Comparison of ENCODE assay signal across 8 cellular contexts in genomic region chr1:15950763-15951295, GRCh38. TPM values are rescaled to one million over a fixed set of nuclear protein-coding genes. Genes with fewer than 3 reads are reported as not detected.
DNase-seq lines count a peak whose midpoint lies in the region; ATAC-seq and TF ChIP-seq lines count a peak whose summit lies in the region.

No MANE protein-coding gene starts in this region.

- H3K27ac ChIP-seq in coronary artery (peak overlapping the region; percentile 93 to 95), prostate gland (peak overlapping the region; percentile 71 to 76), upper lobe of right lung (peak overlapping the region; percentile 89)

- H3K27me3 Mint-ChIP-seq in activated CD4-positive, alpha-beta T cell treated with anti-CD3 and anti-CD28 coated beads for 36 hours = no peaks in the 10 kb centered on the region

- H3K9me3 ChIP-seq in prostate gland (no peaks in the 10 kb centered on the region), upper lobe of right lung (no peaks in the 10 kb centered on the region)

- TF ChIP-seq CTCF in coronary artery (IDR thresholded peaks at IDR 0.05) (no peak), prostate gland (IDR thresholded peaks at IDR 0.05) (no peak), upper lobe of right lung (IDR thresholded peaks at IDR 0.05) (no peak)

- H3K4me1 Mint-ChIP-seq in activated CD4-positive, alpha-beta T cell treated with anti-CD3 and anti-CD28 coated beads for 36 hours = peaks cover 84% of the 10 kb centered on the region

- no peaks in the 10 kb centered on the region for H3K9me3 Mint-ChIP-seq in activated CD4-positive, alpha-beta T cell treated with anti-CD3 and anti-CD28 coated beads for 36 hours (ENCODE audit: low read depth)

- H3K36me3 ChIP-seq in prostate gland (peaks cover 0 to 5% of the 10 kb centered on the region in 2 donors), upper lobe of right lung (peaks cover 15% of the 10 kb centered on the region)

- DNase-seq in EL (peak; percentile 69), coronary artery (ENCODE audit: low spot score) (no peak), prostate gland (ENCODE audit: low spot score) (no peak), upper lobe of right lung (no peak), middle frontal gyrus (ENCODE audit: extremely low spot score, low spot score) (no peak), GM19240 (ENCODE audit: insufficient read length, low spot score) (no peak)
- peak; percentile 93 for DNase-seq in activated CD4-positive, alpha-beta T cell treated with anti-CD3 and anti-CD28 coated beads for 36 hours

- CTCF ChIA-PET in activated CD4-positive, alpha-beta T cell treated with anti-CD3 and anti-CD28 coated beads for 36 hours (lab: Charles Lee) = interaction anchor here (0.5 to 2.4 kb wide), 6 partner anchors 11 to 372 kb away, joined by 3 to 8 read pairs (median 6); partner anchors contain the start of gene ZBTB17

- H3K27me3 ChIP-seq in prostate gland (replicated peaks; ENCODE audit: insufficient read depth) = no peaks in the 10 kb centered on the region
- no peaks in the 10 kb centered on the region for H3K27me3 ChIP-seq in upper lobe of right lung

- H3K4me1 ChIP-seq in prostate gland (replicated peaks) (peaks cover 9% of the 10 kb centered on the region), upper lobe of right lung (peaks cover 75% of the 10 kb centered on the region)

- intact Hi-C loops in activated CD4-positive, alpha-beta T cell treated with anti-CD3 and anti-CD28 coated beads for 36 hours (cut with DNase I, micrococcal nuclease) = loop anchor here (1.0 kb wide), 3 partner anchors 14 to 32 kb away; no protein-coding TSS in a partner anchor
- intact Hi-C loops in prostate gland (cut with DNase I) = loop anchor here (5.0 kb wide), 2 partner anchors 104 to 119 kb away; partner anchors contain the start of gene SPEN
- intact Hi-C loops in upper lobe of right lung (cut with DNase I) = no loop called here

- H3K27ac Mint-ChIP-seq in activated CD4-positive, alpha-beta T cell treated with anti-CD3 and anti-CD28 coated beads for 36 hours = peak overlapping the region; percentile 95

- peaks cover 64% of the 10 kb centered on the region for H3K36me3 Mint-ChIP-seq in activated CD4-positive, alpha-beta T cell treated with anti-CD3 and anti-CD28 coated beads for 36 hours (ENCODE audit: low read depth)

- H3K4me3 Mint-ChIP-seq in activated CD4-positive, alpha-beta T cell treated with anti-CD3 and anti-CD28 coated beads for 36 hours = peak overlapping the region; percentile 61

- 49% methylated on average over 10 of the region's 10 CpGs for WGBS in prostate gland

- no peak for TF ChIP-seq POLR2A in prostate gland (IDR thresholded peaks at IDR 0.05)

- ATAC-seq in activated CD4-positive, alpha-beta T cell treated with anti-CD3 and anti-CD28 coated beads for 36 hours = peak; percentile 17
- ATAC-seq in upper lobe of right lung = no peak
- ATAC-seq in HG03442 (IDR thresholded peaks at IDR 0.05; ENCODE audit: unreplicated experiment) = no peak

- POLR2A ChIA-PET in activated CD4-positive, alpha-beta T cell treated with anti-CD3 and anti-CD28 coated beads for 36 hours (lab: Charles Lee) = interaction anchor here (0.9 to 6.0 kb wide), 7 partner anchors 11 to 116 kb away, joined by 3 to 77 read pairs (median 4); partner anchors contain the start of genes SPEN and ZBTB17

- H3K4me3 ChIP-seq in coronary artery (peak overlapping the region; percentile 26), prostate gland (no peak overlapping the region), upper lobe of right lung (no peak overlapping the region)

RNA-seq across cellular contexts. Expression of gene ZBTB17, which starts 25.1 kb away (rescaled TPM):
- total RNA-seq in activated CD4-positive, alpha-beta T cell treated with anti-CD3 and anti-CD28 coated beads for 36 hours = 10 to 100 TPM; 47.7 to 48.3 TPM
- total RNA-seq in prostate gland (10 to 100 TPM; 28.2 to 50.8 TPM), upper lobe of right lung (42.3 TPM)

RNA-seq across cellular contexts. Expression of gene SRARP, which starts 53.2 kb away (rescaled TPM):
- total RNA-seq in activated CD4-positive, alpha-beta T cell treated with anti-CD3 and anti-CD28 coated beads for 36 hours = not detected
- total RNA-seq in prostate gland = 1 to 10 TPM in 1 of 2 donors, not detected in 1; 2.7 TPM
- not detected for total RNA-seq in upper lobe of right lung

Comparison
In these comparisons a context has a peak if more than half of its experiments do, and no peak if none do; other contexts are left out.
1. DNase-seq: peak in EL (single experiment) and activated CD4-positive, alpha-beta T cell treated with anti-CD3 and anti-CD28 coated beads for 36 hours (single experiment); none in coronary artery (single experiment), prostate gland (single experiment), upper lobe of right lung (single experiment), middle frontal gyrus (single experiment) and GM19240 (single experiment).
2. Peak in every context shown above with its lines, with median percentiles within 50 percentile points of each other: H3K27ac ChIP-seq.